ENCODE assay signal across 1 cellular context in genomic region chr10:109976657-109977056, GRCh38.
A peak's percentile ranks its signal among the peaks of the same experiment; 100 is the strongest.
TF ChIP-seq lines count a peak whose summit lies in the region.

No MANE protein-coding gene starts in this region.

TF ChIP-seq in HepG2, 621 proteins besides CTCF, POLR2A, EP300 and RAD21 (continued from another document and continues in another):
- no peak for TF ChIP-seq ZBTB44 (CRISPR knock-in tag; IDR thresholded peaks at IDR 0.05)
- TF ChIP-seq HNF4A (CRISPR knock-in tag; IDR thresholded peaks at IDR 0.05): peak; percentile 61
- no peak for TF ChIP-seq PHF20 (CRISPR knock-in tag; IDR thresholded peaks at IDR 0.05)
- no peak for TF ChIP-seq IRX3 (CRISPR knock-in tag; IDR thresholded peaks at IDR 0.05; ENCODE audit: borderline replicate concordance, low read depth)
- TF ChIP-seq ARID5B (CRISPR knock-in tag; IDR thresholded peaks at IDR 0.05): peak; percentile 27; the same call in 1 of the 2 replicates
- TF ChIP-seq NFKB2 (CRISPR knock-in tag; IDR thresholded peaks at IDR 0.05; ENCODE audit: borderline replicate concordance): no peak
- no peak for TF ChIP-seq KMT2B (CRISPR knock-in tag; IDR thresholded peaks at IDR 0.05)
- TF ChIP-seq KDM6A (CRISPR knock-in tag; IDR thresholded peaks at IDR 0.05; ENCODE audit: low read depth): no peak
- TF ChIP-seq ZNF773 (CRISPR knock-in tag; IDR thresholded peaks at IDR 0.05; ENCODE audit: borderline replicate concordance): no peak
- peak; percentile 53; the same call in 1 of the 2 replicates for TF ChIP-seq ZBTB10 (CRISPR knock-in tag; IDR thresholded peaks at IDR 0.05; ENCODE audit: borderline replicate concordance)
- no peak for TF ChIP-seq GLI4 (CRISPR knock-in tag; IDR thresholded peaks at IDR 0.05; ENCODE audit: borderline replicate concordance)
- TF ChIP-seq POLR2G (IDR thresholded peaks at IDR 0.05; ENCODE audit: low read depth, low read length): no peak
- no peak for TF ChIP-seq KLF12 (CRISPR knock-in tag; IDR thresholded peaks at IDR 0.05; ENCODE audit: borderline replicate concordance)
- 0 out of 2 replicates have a peak, but pooled peaks have one; percentile 47 for TF ChIP-seq NCOR1 (IDR thresholded peaks at IDR 0.05; ENCODE audit: borderline replicate concordance, low read length)
- TF ChIP-seq ETV5 (CRISPR knock-in tag; IDR thresholded peaks at IDR 0.05; ENCODE audit: borderline replicate concordance): peak; percentile 51; the same call in 1 of the 2 replicates
- TF ChIP-seq NONO (IDR thresholded peaks at IDR 0.05): no peak
- no peak for TF ChIP-seq NONO (CRISPR knock-in tag; conservative IDR thresholded peaks at IDR 0.05)
- no peak for TF ChIP-seq NAIF1 (CRISPR knock-in tag; IDR thresholded peaks at IDR 0.05; ENCODE audit: borderline replicate concordance)
- TF ChIP-seq ZNF350 (CRISPR knock-in tag; IDR thresholded peaks at IDR 0.05; ENCODE audit: borderline replicate concordance, low read depth): no peak
- no peak for TF ChIP-seq HIC2 (CRISPR knock-in tag; IDR thresholded peaks at IDR 0.05; ENCODE audit: low read depth)
- no peak for TF ChIP-seq TMF1 (CRISPR knock-in tag; IDR thresholded peaks at IDR 0.05; ENCODE audit: low read depth)
- 0 out of 2 replicates have a peak, but pooled peaks have one; percentile 6 for TF ChIP-seq FOXA3 (CRISPR knock-in tag; IDR thresholded peaks at IDR 0.05)
- TF ChIP-seq DMAP1 (CRISPR knock-in tag; IDR thresholded peaks at IDR 0.05): no peak
- TF ChIP-seq SKIL (CRISPR knock-in tag; IDR thresholded peaks at IDR 0.05; ENCODE audit: borderline replicate concordance): no peak
- TF ChIP-seq ATF3 (CRISPR knock-in tag; IDR thresholded peaks at IDR 0.05): no peak
- TF ChIP-seq ZBTB37 (CRISPR knock-in tag; IDR thresholded peaks at IDR 0.05): no peak
- no peak for TF ChIP-seq PCBP2 (optimal IDR thresholded peaks at IDR 0.05; ENCODE audit: low read depth, low read length, poor library complexity, severe bottlenecking)
- no peak for TF ChIP-seq HDAC1 (CRISPR knock-in tag; IDR thresholded peaks at IDR 0.05)
- no peak for TF ChIP-seq THAP11 (CRISPR knock-in tag; IDR thresholded peaks at IDR 0.05)
- no peak for TF ChIP-seq RFX3 (CRISPR knock-in tag; IDR thresholded peaks at IDR 0.05)
- no peak for TF ChIP-seq NFE2L2 (IDR thresholded peaks at IDR 0.05; ENCODE audit: low read length)
- no peak for TF ChIP-seq ZNF790 (CRISPR knock-in tag; IDR thresholded peaks at IDR 0.05; ENCODE audit: borderline replicate concordance)
- no peak for TF ChIP-seq BCLAF1 (IDR thresholded peaks at IDR 0.05)
- TF ChIP-seq DMTF1 (CRISPR knock-in tag; IDR thresholded peaks at IDR 0.05): no peak
- TF ChIP-seq TCF7L2 (IDR thresholded peaks at IDR 0.05; ENCODE audit: low read depth, low read length): no peak
- no peak for TF ChIP-seq ZBTB7A (CRISPR knock-in tag; IDR thresholded peaks at IDR 0.05)
- no peak for TF ChIP-seq GPN1 (CRISPR knock-in tag; IDR thresholded peaks at IDR 0.05; ENCODE audit: borderline replicate concordance)
- no peak for TF ChIP-seq ZFP82 (CRISPR knock-in tag; IDR thresholded peaks at IDR 0.05; ENCODE audit: borderline replicate concordance)
- TF ChIP-seq NCOA2 (CRISPR knock-in tag; IDR thresholded peaks at IDR 0.05): peak; percentile 48; the same call in 1 of the 2 replicates
- no peak for TF ChIP-seq ZSCAN12 (CRISPR knock-in tag; IDR thresholded peaks at IDR 0.05)
- no peak for TF ChIP-seq ZNF678 (CRISPR knock-in tag; IDR thresholded peaks at IDR 0.05)
- peak; percentile 19; the same call in 1 of the 2 replicates for TF ChIP-seq ZNF143 (CRISPR knock-in tag; IDR thresholded peaks at IDR 0.05)
